In genomic region chr18:61831071-61831470, GRCh38 we compare ENCODE assay signal across 18 cellular contexts.
DNase-seq lines count a peak whose midpoint lies in the region; TF ChIP-seq lines count a peak whose summit lies in the region.
"Had no signal": no experiment of that assay in that cellular context is flagged by ENCODE, and none has a peak within 500 bp of the region (broad histone marks: within the 10 kb centered on the region; RNA-seq: fewer than 3 reads in every experiment).

No MANE protein-coding gene starts in this region.

- DNase-seq in cardiac muscle cell (ENCODE audit: low read depth in 1 of 2, low spot score in 1 of 2) (peak; percentile 30 to 65), cardiac septum (ENCODE audit: low spot score) (no peak), brain microvascular endothelial cell (peak; percentile 61), hepatic stellate cell (ENCODE audit: low spot score) (peak; percentile 27), thyroid gland (peak; percentile 62 to 67), mammary epithelial cell (no peak), HCEC 1CT (no peak), Karpas-422 (no peak)
- DNase-seq: activated CD4-positive, CD25-positive, alpha-beta regulatory T cell; adrenal gland; mesendoderm; NCI-H1436 treated with DMSO at 0.1 percent for 48 hours; nephron progenitor cell; stimulated activated naive CD8-positive, alpha-beta T cell treated with anti-CD3 and anti-CD28 coated beads, Interleukin-15, Interleukin-2, amounts not matched to agents 100 U/mL and 50 U/mL, for 24 hours; T-helper 2 cell; upper lobe of right lung had no signal

- H3K9ac ChIP-seq in mammary epithelial cell (ENCODE audit: insufficient read depth, low read length) (no peak overlapping the region), Karpas-422 (ENCODE audit: low read length) (no peak overlapping the region)

- no peaks in the 10 kb centered on the region for H3K36me3 ChIP-seq in cardiac muscle cell
- H3K36me3 ChIP-seq in brain microvascular endothelial cell (replicated peaks): no peaks in the 10 kb centered on the region
- no peaks in the 10 kb centered on the region for H3K36me3 ChIP-seq in thyroid gland
- H3K36me3 ChIP-seq in mammary epithelial cell (ENCODE audit: insufficient read depth, low read length): no peaks in the 10 kb centered on the region
- H3K36me3 ChIP-seq in Karpas-422 (ENCODE audit: insufficient read depth, low read length): no peaks in the 10 kb centered on the region
- H3K36me3 ChIP-seq: adrenal gland, upper lobe of right lung had no signal

- no peak for TF ChIP-seq CTCF in cardiac muscle cell (IDR thresholded peaks at IDR 0.05; ENCODE audit: low read depth, low read length)
- no peak for TF ChIP-seq CTCF in brain microvascular endothelial cell (IDR thresholded peaks at IDR 0.05; ENCODE audit: low read depth, low read length, missing control alignments)
- no peak for TF ChIP-seq CTCF in thyroid gland (IDR thresholded peaks at IDR 0.05)
- no peak for TF ChIP-seq CTCF in mammary epithelial cell (conservative IDR thresholded peaks at IDR 0.05 in 1 of 2, IDR thresholded peaks at IDR 0.05 in 1 of 2; ENCODE audit: extremely low read depth in 1 of 2, insufficient read depth in 1 of 2, low read depth in 1 of 2, low read length in 2 of 2)

- H3K4me2 ChIP-seq in mammary epithelial cell (ENCODE audit: insufficient read depth, low read depth, low read length): no peak overlapping the region
- H3K4me2 ChIP-seq in Karpas-422 (ENCODE audit: low read depth, low read length, poor library complexity, severe bottlenecking): no peak overlapping the region
- H3K4me2 ChIP-seq: A549 had no signal

- H3K4me3 ChIP-seq in cardiac muscle cell (no peak overlapping the region), brain microvascular endothelial cell (ENCODE audit: low read depth, low read length) (no peak overlapping the region), thyroid gland (replicated peaks in 1 of 3) (no peak overlapping the region), mammary epithelial cell (replicated peaks in 1 of 3; ENCODE audit: insufficient read depth in 1 of 3, low read depth in 2 of 3, low read length in 3 of 3) (no peak overlapping the region), Karpas-422 (ENCODE audit: low read length) (no peak overlapping the region)
- H3K4me3 ChIP-seq: A549, adrenal gland, upper lobe of right lung had no signal

- TF ChIP-seq POLR2A in thyroid gland (IDR thresholded peaks at IDR 0.05): no peak

- in situ Hi-C loops in brain microvascular endothelial cell (cut with HindIII; ENCODE audit: low pct_ligation_motif_present, low sequenced_read_pairs) (no loop called here), mammary epithelial cell (cut with MboI; ENCODE audit: low sequenced_read_pairs in 2 of 2) (no loop called here)

- WGBS in thyroid gland, 2 donors: 16 to 18% methylated on average over 6 of the region's 6 CpGs
- over 99% methylated on average over 6 of the region's 6 CpGs for WGBS in mammary epithelial cell (ENCODE audit: low coverage, missing lambda C conversion rate)

- intact Hi-C loops in cardiac septum (cut with DNase I) (no loop called here), thyroid gland (cut with DNase I) (no loop called here), mammary epithelial cell (cut with micrococcal nuclease) (no loop called here)

- CTCF ChIA-PET in mammary epithelial cell (lab: Charles Lee; ENCODE audit: low non-redundant PET): no interaction called here

- H4K20me1 ChIP-seq in mammary epithelial cell (ENCODE audit: insufficient read depth, low read length): no peaks in the 10 kb centered on the region
- no peaks in the 10 kb centered on the region for H4K20me1 ChIP-seq in Karpas-422 (ENCODE audit: insufficient read depth, low read depth, low read length)

- dilution Hi-C loops in mammary epithelial cell (cut with HindIII; ENCODE audit: low sequenced_read_pairs): no loop called here

- H3K27ac ChIP-seq in cardiac muscle cell: no peak overlapping the region
- H3K27ac ChIP-seq in brain microvascular endothelial cell: no peak overlapping the region
- peak overlapping the region in 1 of 3 donors; percentile 4 for H3K27ac ChIP-seq in thyroid gland
- no peak overlapping the region for H3K27ac ChIP-seq in mammary epithelial cell (ENCODE audit: insufficient read depth, low read depth, low read length)
- no peak overlapping the region for H3K27ac ChIP-seq in Karpas-422 (ENCODE audit: low read length)
- H3K27ac ChIP-seq: A549, adrenal gland, C4-2B, upper lobe of right lung had no signal

- H3K79me2 ChIP-seq in mammary epithelial cell (ENCODE audit: insufficient read depth, low read length): peaks cover 54% of the 10 kb centered on the region
- no peaks in the 10 kb centered on the region for H3K79me2 ChIP-seq in Karpas-422 (ENCODE audit: low read length)

- peaks cover 13% of the 10 kb centered on the region for H3K4me1 ChIP-seq in cardiac muscle cell (ENCODE audit: low read depth)
- H3K4me1 ChIP-seq in thyroid gland: peaks cover 0 to 9% of the 10 kb centered on the region in 2 donors
- H3K4me1 ChIP-seq in mammary epithelial cell (ENCODE audit: insufficient read depth, low read length): no peaks in the 10 kb centered on the region
- no peaks in the 10 kb centered on the region for H3K4me1 ChIP-seq in Karpas-422 (ENCODE audit: low read length)
- H3K4me1 ChIP-seq: A549 had no signal

- no TSS peak for BruUV-seq in mammary epithelial cell (replicated peaks; lab: Mats Ljungman, UMichigan)

- H3K9me2 ChIP-seq in Karpas-422 (replicated peaks; ENCODE audit: insufficient read depth, low read length): no peaks in the 10 kb centered on the region

- no peak overlapping the region for H2AFZ ChIP-seq in mammary epithelial cell (ENCODE audit: low read depth, low read length)
- H2AFZ ChIP-seq in Karpas-422 (ENCODE audit: low read length): no peak overlapping the region

- H3K9me3 ChIP-seq in cardiac muscle cell (ENCODE audit: low read depth) (no peaks in the 10 kb centered on the region), thyroid gland (no peaks in the 10 kb centered on the region), mammary epithelial cell (replicated peaks; ENCODE audit: insufficient read depth, low read length) (no peaks in the 10 kb centered on the region), Karpas-422 (ENCODE audit: low read length) (no peaks in the 10 kb centered on the region)
- H3K9me3 ChIP-seq: A549, adrenal gland, upper lobe of right lung had no signal

- H3K27me3 ChIP-seq in cardiac muscle cell (no peaks in the 10 kb centered on the region), brain microvascular endothelial cell (replicated peaks) (no peaks in the 10 kb centered on the region), thyroid gland (no peaks in the 10 kb centered on the region), mammary epithelial cell (ENCODE audit: insufficient read depth, low read length) (no peaks in the 10 kb centered on the region), Karpas-422 (ENCODE audit: low read length) (no peaks in the 10 kb centered on the region)
- H3K27me3 ChIP-seq: adrenal gland had no signal

Comparison
In these comparisons a context has a peak if more than half of its experiments do, and no peak if none do; other contexts are left out.
1. DNase-seq: peak in cardiac muscle cell (2 of 2), brain microvascular endothelial cell (single experiment), hepatic stellate cell (single experiment) and thyroid gland (2 of 2); none in cardiac septum (single experiment), mammary epithelial cell (single experiment), HCEC 1CT (single experiment) and Karpas-422 (single experiment).